ENCODE assay signal across 11 cellular contexts in the genomic region with DNA sequence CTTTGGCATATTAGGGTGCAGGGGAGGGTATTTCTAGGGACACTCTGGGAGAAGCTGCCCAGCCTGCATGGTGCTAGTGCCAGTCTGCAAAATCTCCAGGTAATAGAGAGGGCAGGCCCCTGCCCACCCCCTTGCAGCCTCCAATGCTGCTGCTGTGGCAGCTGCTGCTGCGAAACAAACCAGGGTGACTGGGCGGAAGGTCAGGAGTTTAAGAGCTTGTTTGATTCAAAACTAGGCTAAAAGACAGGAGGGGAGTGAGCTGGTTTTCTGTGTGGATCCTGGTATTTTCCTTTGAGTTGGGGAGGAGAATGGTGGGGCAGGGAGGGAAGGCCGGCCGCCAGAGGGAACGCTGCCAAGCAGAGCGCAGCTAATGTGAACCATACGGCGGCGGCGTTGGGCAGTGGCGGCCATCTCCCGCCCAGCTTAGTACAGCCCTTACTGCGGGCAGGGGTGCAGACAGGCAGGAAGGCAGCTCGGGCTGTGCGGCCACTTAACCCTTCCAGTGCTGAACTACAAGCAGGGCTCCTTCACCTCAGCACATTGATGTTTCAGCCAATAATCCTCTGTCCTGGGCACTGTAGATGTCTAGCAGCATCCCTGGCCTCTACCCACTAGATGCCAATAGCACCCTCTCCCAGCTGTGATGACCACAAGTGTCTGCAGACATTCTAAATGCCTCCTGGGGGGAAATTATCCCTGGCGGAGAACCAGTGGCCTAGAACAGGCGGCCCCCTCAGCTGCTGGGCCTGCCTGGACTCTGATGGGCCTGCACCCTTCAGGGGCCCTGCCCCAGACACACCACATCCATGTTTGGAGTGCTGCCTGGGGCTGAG.
DNase-seq lines count a peak whose midpoint lies in the region; ATAC-seq and TF ChIP-seq lines count a peak whose summit lies in the region.
"Had no signal": no experiment of that assay in that cellular context is flagged by ENCODE, and none has a peak within 500 bp of the region (broad histone marks: within the 10 kb centered on the region; RNA-seq: fewer than 3 reads in every experiment).

No MANE protein-coding gene starts in this region.

- POLR2A ChIA-PET in CD4-positive, alpha-beta memory T cell (lab: Charles Lee; ENCODE audit: partially characterized antibody): interaction anchor here (0.9 to 1.4 kb wide), 2 partner anchors 7 to 38 kb away, joined by 3 read pairs; no protein-coding TSS in a partner anchor

- H3K36me3 Mint-ChIP-seq in CD4-positive, alpha-beta memory T cell: peaks cover 5 to 13% of the 10 kb centered on the region in 2 donors
- peaks cover under 1% of the 10 kb centered on the region for H3K36me3 Mint-ChIP-seq in osteocyte (ENCODE audit: unreplicated experiment)

- H3K36me3 ChIP-seq in CD4-positive, alpha-beta memory T cell (ENCODE audit: insufficient read depth, low read length): no peaks in the 10 kb centered on the region

- ATAC-seq in GM21367 (IDR thresholded peaks at IDR 0.05; ENCODE audit: unreplicated experiment): no peak

- H3K27me3 ChIP-seq in CD4-positive, alpha-beta memory T cell (ENCODE audit: insufficient read depth, low read length): no peaks in the 10 kb centered on the region

- DNase-seq in CD4-positive, alpha-beta memory T cell: no peak
- peak; percentile 46 for DNase-seq in SK-N-DZ (ENCODE audit: low spot score)
- peak; percentile 29 for DNase-seq in globus pallidus (ENCODE audit: low spot score)
- DNase-seq in osteocyte (ENCODE audit: extremely low spot score, unreplicated experiment): peak; percentile 95
- no peak for DNase-seq in NCI-H2107 (lab: John Stamatoyannopoulos, UW)
- DNase-seq in OCI-M1 (lab: John Stamatoyannopoulos, UW): no peak
- DNase-seq in DMS53 treated with DMSO at 0.1 percent for 48 hours (lab: John Stamatoyannopoulos, UW; ENCODE audit: unreplicated experiment): no peak
- DNase-seq: activated naive CD8-positive, alpha-beta T cell treated with anti-CD3 and anti-CD28 coated beads, Interleukin-2, amount 10 ng/mL, durations not matched to agents 7 days and 5 days; stimulated activated naive CD4-positive, alpha-beta T cell treated with Interleukin-2 at 50 U/mL for 16 hours had no signal

- no peaks in the 10 kb centered on the region for H3K9me3 Mint-ChIP-seq in CD4-positive, alpha-beta memory T cell
- H3K9me3 Mint-ChIP-seq in osteocyte (ENCODE audit: unreplicated experiment): no peaks in the 10 kb centered on the region
- H3K9me3 Mint-ChIP-seq: activated naive CD8-positive, alpha-beta T cell treated with anti-CD3 and anti-CD28 coated beads, Interleukin-2, amount 10 ng/mL, durations not matched to agents 7 days and 5 days had no signal

- no peak overlapping the region for H3K4me3 Mint-ChIP-seq in CD4-positive, alpha-beta memory T cell
- peak overlapping the region; percentile 8 for H3K4me3 Mint-ChIP-seq in osteocyte (ENCODE audit: unreplicated experiment)
- H3K4me3 Mint-ChIP-seq: activated naive CD8-positive, alpha-beta T cell treated with anti-CD3 and anti-CD28 coated beads, Interleukin-2, amount 10 ng/mL, durations not matched to agents 7 days and 5 days had no signal

- no peaks in the 10 kb centered on the region for H3K27me3 Mint-ChIP-seq in CD4-positive, alpha-beta memory T cell
- H3K27me3 Mint-ChIP-seq in osteocyte (ENCODE audit: unreplicated experiment): no peaks in the 10 kb centered on the region
- H3K27me3 Mint-ChIP-seq: activated naive CD8-positive, alpha-beta T cell treated with anti-CD3 and anti-CD28 coated beads, Interleukin-2, amount 10 ng/mL, durations not matched to agents 7 days and 5 days had no signal

- no peaks in the 10 kb centered on the region for H3K9me3 ChIP-seq in CD4-positive, alpha-beta memory T cell (ENCODE audit: control insufficient read depth in 1 of 2, low read length in 2 of 2)

- no peak overlapping the region for H3K4me3 ChIP-seq in CD4-positive, alpha-beta memory T cell (ENCODE audit: low read length in 2 of 2)

- H3K4me1 ChIP-seq in CD4-positive, alpha-beta memory T cell (ENCODE audit: insufficient read depth, low read length): no peaks in the 10 kb centered on the region

- H3K4me1 Mint-ChIP-seq in CD4-positive, alpha-beta memory T cell: peaks cover 0 to 7% (median 4%) of the 10 kb centered on the region in 4 donors
- peaks cover 85% of the 10 kb centered on the region for H3K4me1 Mint-ChIP-seq in osteocyte (ENCODE audit: unreplicated experiment)

- intact Hi-C loops in CD4-positive, alpha-beta memory T cell (cut with micrococcal nuclease): no loop called here

- peak; percentile 47 for TF ChIP-seq CTCF in osteocyte (IDR thresholded peaks at IDR 0.05)

- no peak overlapping the region for H3K27ac ChIP-seq in CD4-positive, alpha-beta memory T cell (ENCODE audit: low read depth, low read length)
- H3K27ac ChIP-seq: RWPE1 had no signal

- CTCF ChIA-PET in CD4-positive, alpha-beta memory T cell (lab: Charles Lee; ENCODE audit: partially characterized antibody): no interaction called here

- peak overlapping the region in 4 of 7 donors; percentile 18 to 64 (median 42) for H3K27ac Mint-ChIP-seq in CD4-positive, alpha-beta memory T cell
- H3K27ac Mint-ChIP-seq in osteocyte (ENCODE audit: unreplicated experiment): peak overlapping the region; percentile 72
- H3K27ac Mint-ChIP-seq: activated naive CD8-positive, alpha-beta T cell treated with anti-CD3 and anti-CD28 coated beads, Interleukin-2, amount 10 ng/mL, durations not matched to agents 7 days and 5 days had no signal

Comparison
In these comparisons a context has a peak if more than half of its experiments do, and no peak if none do; other contexts are left out.
1. DNase-seq: peak in SK-N-DZ (single experiment), globus pallidus (single experiment) and osteocyte (single experiment); none in CD4-positive, alpha-beta memory T cell (0 of 5), NCI-H2107 (single experiment), OCI-M1 (single experiment) and DMS53 treated with DMSO at 0.1 percent for 48 hours (single experiment).